Comparison of ENCODE assay signal across 8 cellular contexts in the genomic region with DNA sequence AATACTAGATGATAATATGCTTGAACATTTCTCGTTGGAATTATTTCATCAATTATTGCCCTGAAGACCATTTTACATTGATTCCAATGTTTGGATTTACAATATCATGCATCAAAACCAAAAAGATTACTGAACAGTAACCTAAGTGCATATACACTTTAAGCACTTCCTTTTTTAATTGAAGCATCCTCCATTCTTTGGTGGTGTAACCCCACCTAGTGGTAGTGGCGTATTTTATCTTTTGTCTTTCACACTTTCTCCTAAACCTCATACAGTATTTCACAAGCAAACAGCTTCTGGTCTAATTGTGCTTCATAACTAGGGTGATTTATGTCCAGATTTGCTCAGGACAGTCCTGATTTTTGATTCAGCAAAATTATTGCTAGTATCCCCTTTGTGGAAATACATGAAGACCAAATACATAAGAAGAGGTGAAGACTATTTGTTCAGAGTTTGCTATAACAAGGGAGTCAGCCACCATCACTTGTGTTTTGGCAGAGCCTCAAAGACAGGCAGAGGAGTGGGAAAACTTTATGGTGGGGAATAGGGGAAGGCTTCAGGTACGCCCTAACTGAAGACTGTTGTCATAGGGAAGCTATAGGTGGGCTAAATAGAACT. TPM values are rescaled to one million over a fixed set of nuclear protein-coding genes. Genes with fewer than 3 reads are reported as not detected.
DNase-seq lines count a peak whose midpoint lies in the region; ATAC-seq and TF ChIP-seq lines count a peak whose summit lies in the region.

No MANE protein-coding gene starts in this region.

- peak overlapping the region; percentile 29; the same call in 1 of the 2 replicates for H3K4me2 ChIP-seq in OCI-LY7 (ENCODE audit: low read length)

- CTCF ChIA-PET in OCI-LY7 (lab: Charles Lee; ENCODE audit: unreplicated experiment): no interaction called here

- H2AFZ ChIP-seq in OCI-LY7 (ENCODE audit: low read length): peak overlapping the region; percentile 45

- H3K9me3 ChIP-seq in cardiac muscle cell (ENCODE audit: low read depth) (no peaks in the 10 kb centered on the region), OCI-LY7 (ENCODE audit: low read length) (no peaks in the 10 kb centered on the region), lower lobe of right lung (no peaks in the 10 kb centered on the region), vagina (no peaks in the 10 kb centered on the region)

- H3K27ac ChIP-seq in cardiac muscle cell (no peak overlapping the region), OCI-LY7 (ENCODE audit: low read depth, low read length, poor library complexity, severe bottlenecking) (no peak overlapping the region), lower lobe of right lung (no peak overlapping the region), vagina (no peak overlapping the region)

- no peak overlapping the region for H3K4me3 ChIP-seq in cardiac muscle cell
- no peak overlapping the region for H3K4me3 ChIP-seq in OCI-LY7 (ENCODE audit: low read depth, low read length, poor library complexity, severe bottlenecking)
- H3K4me3 ChIP-seq in lower lobe of right lung: no peak overlapping the region
- no peak overlapping the region for H3K4me3 ChIP-seq in vagina

- H3K4me1 ChIP-seq in cardiac muscle cell (ENCODE audit: low read depth) (peaks cover 6% of the 10 kb centered on the region), OCI-LY7 (ENCODE audit: insufficient read depth, low read length, poor library complexity, severe bottlenecking) (peaks cover 26% of the 10 kb centered on the region), lower lobe of right lung (peaks cover 17% of the 10 kb centered on the region), vagina (peaks cover 21% of the 10 kb centered on the region)

- no peaks in the 10 kb centered on the region for H3K36me3 ChIP-seq in cardiac muscle cell
- no peaks in the 10 kb centered on the region for H3K36me3 ChIP-seq in OCI-LY7 (ENCODE audit: insufficient read depth, low read length)
- no peaks in the 10 kb centered on the region for H3K36me3 ChIP-seq in lower lobe of right lung
- no peaks in the 10 kb centered on the region for H3K36me3 ChIP-seq in vagina

- H3K27me3 ChIP-seq in cardiac muscle cell (no peaks in the 10 kb centered on the region), lower lobe of right lung (ENCODE audit: low read depth) (no peaks in the 10 kb centered on the region), vagina (no peaks in the 10 kb centered on the region)

- H3K79me2 ChIP-seq in OCI-LY7 (ENCODE audit: insufficient read depth, low read depth, low read length): peaks cover 22% of the 10 kb centered on the region

- BruUV-seq in OCI-LY7 (replicated peaks; lab: Mats Ljungman, UMichigan): no TSS peak

- intact Hi-C loops in Right ventricle myocardium inferior (cut with DNase I): loop anchor here (5.0 kb wide), 1 partner anchor 151 kb away; a partner anchor contains a TSS
- intact Hi-C loops in OCI-LY7 (cut with micrococcal nuclease; ENCODE audit: unreplicated experiment): loop anchor here (1.0 to 5.0 kb wide), 4 partner anchors 88 to 521 kb away; no protein-coding TSS in a partner anchor
- intact Hi-C loops in lower lobe of right lung (cut with DNase I): loop anchor here (5.0 kb wide), 1 partner anchor 216 kb away; no protein-coding TSS in a partner anchor
- intact Hi-C loops in vagina (cut with DNase I): no loop called here

- TF ChIP-seq POLR2A in vagina (IDR thresholded peaks at IDR 0.05): no peak

- 0 out of 2 replicates have a peak, but pooled peaks cover 3% of the 10 kb centered on the region for H4K20me1 ChIP-seq in OCI-LY7 (ENCODE audit: insufficient read depth, low read length)

- POLR2A ChIA-PET in OCI-LY7 (lab: Charles Lee): interaction anchor here (0.6 to 2.0 kb wide), 4 partner anchors 18 to 189 kb away, joined by 3 to 7 read pairs (median 5); a partner anchor contains a TSS

- TF ChIP-seq CTCF in cardiac muscle cell (IDR thresholded peaks at IDR 0.05; ENCODE audit: low read depth, low read length): peak; percentile 59
- peak; percentile 95 for TF ChIP-seq CTCF in OCI-LY7 (conservative IDR thresholded peaks at IDR 0.05; ENCODE audit: low read length)
- peak; percentile 71 for TF ChIP-seq CTCF in lower lobe of right lung (IDR thresholded peaks at IDR 0.05)
- TF ChIP-seq CTCF in vagina (IDR thresholded peaks at IDR 0.05): peak; percentile 36 to 59 (median 54)

- DNase-seq in cardiac muscle cell (ENCODE audit: low read depth in 1 of 2, low spot score in 1 of 2) (peak; percentile 60 to 73), Right ventricle myocardium inferior (ENCODE audit: missing footprints) (no peak), KG1 (lab: John Stamatoyannopoulos, UW) (peak; percentile 66), OCI-LY7 (ENCODE audit: low spot score) (peak; percentile 84), cerebellar cortex (ENCODE audit: low spot score) (peak; percentile 77), lower lobe of right lung (no peak), vagina (ENCODE audit: extremely low spot score in 2 of 2) (no peak)

- H3K9me2 ChIP-seq in OCI-LY7 (ENCODE audit: insufficient read depth, low read length): no peaks in the 10 kb centered on the region

- ATAC-seq in Right ventricle myocardium inferior (no peak), GM21723 (IDR thresholded peaks at IDR 0.05; ENCODE audit: unreplicated experiment) (peak; percentile 54), lower lobe of right lung (peak; percentile 63 to 74)

RNA-seq across cellular contexts. Expression of a gene that starts 3.4 kb away (rescaled TPM):
- total RNA-seq in cardiac muscle cell (32.7 and 33.3 TPM in 2 replicates), Right ventricle myocardium inferior (8.3 TPM), OCI-LY7 (2022) (36.7 and 43.0 TPM in 2 replicates), lower lobe of right lung (30.4 TPM), vagina (34.6 TPM)
- polyA plus RNA-seq in cardiac muscle cell: 24.0 and 27.6 TPM in 2 replicates
- total RNA-seq in OCI-LY7 (2014; rRNA removed; shearing (Covaris generic)): 31.6 and 33.9 TPM in 2 replicates

RNA-seq across cellular contexts. Expression of a gene that starts 23.3 kb away (rescaled TPM):
- total RNA-seq in cardiac muscle cell (15.0 and 24.3 TPM in 2 replicates), Right ventricle myocardium inferior (31.5 TPM), OCI-LY7 (2022) (28.6 and 31.0 TPM in 2 replicates), lower lobe of right lung (77.4 TPM), vagina (36.1 TPM)
- 69.5 and 80.0 TPM in 2 replicates for polyA plus RNA-seq in cardiac muscle cell
- 20.7 and 24.1 TPM in 2 replicates for total RNA-seq in OCI-LY7 (2014; rRNA removed; shearing (Covaris generic))

Comparison
In these comparisons a context has a peak if more than half of its experiments do, and no peak if none do; other contexts are left out.
1. DNase-seq: peak in cardiac muscle cell (2 of 2), KG1 (single experiment), OCI-LY7 (single experiment) and cerebellar cortex (single experiment); none in Right ventricle myocardium inferior (single experiment), lower lobe of right lung (single experiment) and vagina (0 of 2).
2. Peak in every context shown above with its lines, with median percentiles within 50 percentile points of each other: CTCF ChIP-seq.